8 cellular contexts compared by ENCODE assay signal in genomic region chr3:27666708-27667107, GRCh38. TPM values are rescaled to one million over a fixed set of nuclear protein-coding genes. Genes with fewer than 3 reads are reported as not detected.
DNase-seq lines count a peak whose midpoint lies in the region; ATAC-seq and TF ChIP-seq lines count a peak whose summit lies in the region.

No MANE protein-coding gene starts in this region.

- H3K4me1 ChIP-seq in Karpas-422 (ENCODE audit: low read length) = no peaks in the 10 kb centered on the region
- H3K4me1 ChIP-seq in adrenal gland (replicated peaks in 1 of 2) = peaks cover 0 to 8% of the 10 kb centered on the region in 2 donors
- no peaks in the 10 kb centered on the region for H3K4me1 ChIP-seq in right cardiac atrium (ENCODE audit: control insufficient read depth, insufficient read depth, low read length)
- H3K4me1 ChIP-seq in sigmoid colon = peaks cover 0 to 6% (median 6%) of the 10 kb centered on the region in 4 donors

- H3K9ac ChIP-seq in Karpas-422 (ENCODE audit: low read length) = no peak overlapping the region

- H3K36me3 ChIP-seq in Karpas-422 (ENCODE audit: insufficient read depth, low read length) (no peaks in the 10 kb centered on the region), adrenal gland (replicated peaks in 1 of 2) (no peaks in the 10 kb centered on the region), sigmoid colon (no peaks in the 10 kb centered on the region)

- TF ChIP-seq EP300 in sigmoid colon (IDR thresholded peaks at IDR 0.05) = no peak

- no peaks in the 10 kb centered on the region for H3K9me3 ChIP-seq in Karpas-422 (ENCODE audit: low read length)
- no peaks in the 10 kb centered on the region for H3K9me3 ChIP-seq in adrenal gland (replicated peaks in 1 of 3)
- no peaks in the 10 kb centered on the region for H3K9me3 ChIP-seq in right cardiac atrium (ENCODE audit: control insufficient read depth, low read length)
- H3K9me3 ChIP-seq in sigmoid colon = no peaks in the 10 kb centered on the region

- H3K9me2 ChIP-seq in Karpas-422 (replicated peaks; ENCODE audit: insufficient read depth, low read length) = no peaks in the 10 kb centered on the region

- TF ChIP-seq CTCF in adrenal gland (IDR thresholded peaks at IDR 0.05) = no peak
- TF ChIP-seq CTCF in sigmoid colon (IDR thresholded peaks at IDR 0.05) = no peak

- TF ChIP-seq POLR2A in adrenal gland (IDR thresholded peaks at IDR 0.05) = no peak
- no peak for TF ChIP-seq POLR2A in sigmoid colon (IDR thresholded peaks at IDR 0.05)

- H2AFZ ChIP-seq in Karpas-422 (ENCODE audit: low read length) = no peak overlapping the region

- H3K79me2 ChIP-seq in Karpas-422 (ENCODE audit: low read length) = no peaks in the 10 kb centered on the region

- H4K20me1 ChIP-seq in Karpas-422 (ENCODE audit: insufficient read depth, low read depth, low read length) = no peaks in the 10 kb centered on the region

- no peak overlapping the region for H3K4me3 ChIP-seq in Karpas-422 (ENCODE audit: low read length)
- H3K4me3 ChIP-seq in adrenal gland = no peak overlapping the region
- no peak overlapping the region for H3K4me3 ChIP-seq in right cardiac atrium (ENCODE audit: low read length)
- no peak overlapping the region for H3K4me3 ChIP-seq in sigmoid colon

- intact Hi-C loops in adrenal gland (cut with DNase I) (no loop called here), right cardiac atrium (cut with DNase I) (no loop called here), sigmoid colon (cut with DNase I) (no loop called here)

- H3K4me2 ChIP-seq in Karpas-422 (ENCODE audit: low read depth, low read length, poor library complexity, severe bottlenecking) = no peak overlapping the region

- peak; percentile 9 for DNase-seq in stimulated activated CD4-positive, alpha-beta T cell treated with anti-CD3 and anti-CD28 coated beads, Interleukin-4, amount 100 ng/mL, for 24 hours
- no peak for DNase-seq in stimulated activated CD4-positive, alpha-beta T cell treated with anti-CD3 and anti-CD28 coated beads, Interleukin-12 subunit alpha, Interleukin-12 subunit beta, amount 100 ng/mL, for 4 hours
- DNase-seq in Karpas-422 (peak; percentile 43), adrenal gland (peak; percentile 53 to 77 (median 69)), right cardiac atrium (peak; percentile 79 to 90 (median 89)), sigmoid colon (peak; percentile 82), T-helper 9 cell (no peak), D341Med (ENCODE audit: low spot score) (no peak)

- peak; percentile 65 to 73 for ATAC-seq in right cardiac atrium

- H3K27ac ChIP-seq in Karpas-422 (ENCODE audit: low read length) = no peak overlapping the region
- peak overlapping the region in 1 of 5 donors; percentile 45 for H3K27ac ChIP-seq in adrenal gland
- no peak overlapping the region for H3K27ac ChIP-seq in right cardiac atrium (ENCODE audit: low read length)
- no peak overlapping the region for H3K27ac ChIP-seq in sigmoid colon

- H3K27me3 ChIP-seq in Karpas-422 (ENCODE audit: low read length) (no peaks in the 10 kb centered on the region), adrenal gland (no peaks in the 10 kb centered on the region), right cardiac atrium (ENCODE audit: control insufficient read depth, insufficient read depth) (no peaks in the 10 kb centered on the region), sigmoid colon (no peaks in the 10 kb centered on the region)

- 36 to 42% (median 38%) methylated on average over 3 of the region's 3 CpGs for WGBS in adrenal gland, 4 donors
- 13% methylated on average over 3 of the region's 3 CpGs for WGBS in right cardiac atrium
- WGBS in sigmoid colon, 2 donors = 25 to 45% methylated on average over 3 of the region's 3 CpGs

RNA-seq across cellular contexts. Expression of gene EOMES, which starts 55.4 kb away (rescaled TPM):
- total RNA-seq in Karpas-422 (2014; rRNA removed; shearing (Covaris generic); ENCODE audit: low replicate concordance) = 0.54 and 0.60 TPM in 2 replicates
- total RNA-seq in adrenal gland (1 to 10 TPM in 1 of 8 donors, under 1 TPM in 7; 0.21 to 1.2 (median 0.45) TPM), right cardiac atrium (under 1 TPM in 3 of 4 donors, not detected in 1; 0.17 to 0.29 (median 0.17) TPM), sigmoid colon (not detected)
- polyA plus RNA-seq in adrenal gland (under 1 TPM; 0.10 to 0.55 (median 0.16) TPM), right cardiac atrium (0.09 TPM), sigmoid colon (under 1 TPM in 2 of 3 donors, not detected in 1; 0.23 to 0.67 TPM)

Comparison
In these comparisons a context has a peak if more than half of its experiments do, and no peak if none do; other contexts are left out.
1. DNase-seq: peak in stimulated activated CD4-positive, alpha-beta T cell treated with anti-CD3 and anti-CD28 coated beads, Interleukin-4, amount 100 ng/mL, for 24 hours (single experiment), Karpas-422 (single experiment), adrenal gland (7 of 7), right cardiac atrium (3 of 3) and sigmoid colon (single experiment); none in stimulated activated CD4-positive, alpha-beta T cell treated with anti-CD3 and anti-CD28 coated beads, Interleukin-12 subunit alpha, Interleukin-12 subunit beta, amount 100 ng/mL, for 4 hours (single experiment), T-helper 9 cell (single experiment) and D341Med (single experiment).